In genomic region chr17:33291248-33292183, GRCh38 we compare ENCODE assay signal across 8 cellular contexts. TPM values are rescaled to one million over a fixed set of nuclear protein-coding genes. Genes with fewer than 3 reads are reported as not detected.
DNase-seq lines count a peak whose midpoint lies in the region; ATAC-seq and TF ChIP-seq lines count a peak whose summit lies in the region.

No MANE protein-coding gene starts in this region.

- H3K4me1 Mint-ChIP-seq in IgD-negative memory B cell (peaks cover 0 to 4% (median 0%) of the 10 kb centered on the region in 3 donors), chondrocyte (ENCODE audit: low read depth) (peaks cover 9% of the 10 kb centered on the region), memory B cell (peaks cover 10% of the 10 kb centered on the region)

- H3K9me3 Mint-ChIP-seq in IgD-negative memory B cell (peaks cover 0 to 4% (median 0%) of the 10 kb centered on the region in 3 donors), chondrocyte (ENCODE audit: low read depth) (no peaks in the 10 kb centered on the region), memory B cell (no peaks in the 10 kb centered on the region)

- no peak for TF ChIP-seq CTCF in chondrocyte (IDR thresholded peaks at IDR 0.05)

- DNase-seq in AG20443 (ENCODE audit: low spot score) (peak; percentile 56), chondrocyte (ENCODE audit: low spot score) (peak; percentile 85), memory B cell (ENCODE audit: low spot score in 2 of 2) (no peak), HT-29 (ENCODE audit: low spot score) (no peak), HuH-7.5 (ENCODE audit: low spot score) (no peak)
- DNase-seq in stimulated activated CD4-positive, alpha-beta T cell treated with anti-CD3 and anti-CD28 coated beads, Interleukin-4, amount 100 ng/mL, for 1 hour = no peak

- H3K27me3 Mint-ChIP-seq in IgD-negative memory B cell = peaks cover 53% of the 10 kb centered on the region
- H3K27me3 Mint-ChIP-seq in chondrocyte (ENCODE audit: low read depth) = peaks cover 69% of the 10 kb centered on the region
- H3K27me3 Mint-ChIP-seq in memory B cell = peaks cover 38% of the 10 kb centered on the region

- peak overlapping the region in 3 of 4 donors; percentile 63 to 88 (median 83) for H3K4me3 Mint-ChIP-seq in IgD-negative memory B cell
- H3K4me3 Mint-ChIP-seq in chondrocyte (ENCODE audit: unreplicated experiment) = peak overlapping the region; percentile 74
- H3K4me3 Mint-ChIP-seq in memory B cell = peak overlapping the region; percentile 63

- H3K27ac Mint-ChIP-seq in IgD-negative memory B cell = no peak overlapping the region
- no peak overlapping the region for H3K27ac Mint-ChIP-seq in chondrocyte (ENCODE audit: unreplicated experiment)
- no peak overlapping the region for H3K27ac Mint-ChIP-seq in memory B cell

- no peak for ATAC-seq in memory B cell (ENCODE audit: low read depth)
- no peak for ATAC-seq in GM19351 (IDR thresholded peaks at IDR 0.05; ENCODE audit: unreplicated experiment)

- H3K36me3 Mint-ChIP-seq in IgD-negative memory B cell (no peaks in the 10 kb centered on the region), chondrocyte (ENCODE audit: low read depth) (peaks cover 1% of the 10 kb centered on the region), memory B cell (peaks cover 2% of the 10 kb centered on the region)

RNA-seq across cellular contexts. Expression of gene ASIC2, which starts 1.6 kb away (rescaled TPM):
- not detected for polyA plus RNA-seq in IgD-negative memory B cell
- total RNA-seq in chondrocyte = not detected in 3 replicates
- not detected in 2 replicates for total RNA-seq in HT-29 (2014; rRNA removed; shearing (Covaris generic))

Comparison
In these comparisons a context has a peak if more than half of its experiments do, and no peak if none do; other contexts are left out.
1. DNase-seq: peak in AG20443 (single experiment) and chondrocyte (single experiment); none in memory B cell (0 of 2), HT-29 (single experiment), stimulated activated CD4-positive, alpha-beta T cell treated with anti-CD3 and anti-CD28 coated beads, Interleukin-4, amount 100 ng/mL, for 1 hour (single experiment) and HuH-7.5 (single experiment).
2. Peak in every context shown above with its lines, with median percentiles within 50 percentile points of each other: H3K4me3 Mint-ChIP-seq.